Comparison of ENCODE assay signal across 23 cellular contexts in genomic region chr2:241841181-241842066, GRCh38. TPM values are rescaled to one million over a fixed set of nuclear protein-coding genes. Genes with fewer than 3 reads are reported as not detected.
A peak's percentile ranks its signal among the peaks of the same experiment; 100 is the strongest.
DNase-seq lines count a peak whose midpoint lies in the region; ATAC-seq, FAIRE-seq and TF ChIP-seq lines count a peak whose summit lies in the region.
"Had no signal": no experiment of that assay in that cellular context is flagged by ENCODE, and none has a peak within 500 bp of the region (broad histone marks: within the 10 kb centered on the region; RNA-seq: fewer than 3 reads in every experiment).

No MANE protein-coding gene starts in this region.

- no peak for FAIRE-seq in GM19239 (lab: Jason Lieb, UNC)

- intact Hi-C loops in activated CD4-positive, alpha-beta T cell treated with anti-CD3 and anti-CD28 coated beads for 36 hours (cut with DNase I, micrococcal nuclease), result loop anchor here in 1 of 2 experiments (5.0 kb wide), 2 partner anchors 79 to 399 kb away; no protein-coding TSS in a partner anchor
- intact Hi-C loops in heart right ventricle (cut with DNase I) (no loop called here), sigmoid colon (cut with DNase I) (no loop called here)

- H3K36me3 ChIP-seq in heart right ventricle (no peaks in the 10 kb centered on the region), sigmoid colon (no peaks in the 10 kb centered on the region)
- H3K36me3 ChIP-seq: adrenal gland, cardiac muscle cell, esophagus squamous epithelium, thoracic aorta had no signal

- WGBS in heart right ventricle, 2 donors, result 72 to 73% methylated on average over 28 of the region's 28 CpGs
- 79 to 88% methylated on average over 28 of the region's 28 CpGs for WGBS in sigmoid colon, 2 donors

- peaks cover 40% of the 10 kb centered on the region for H3K4me1 Mint-ChIP-seq in activated CD4-positive, alpha-beta T cell treated with anti-CD3 and anti-CD28 coated beads for 36 hours
- peaks cover 22% of the 10 kb centered on the region for H3K4me1 Mint-ChIP-seq in T-helper 17 cell

- H3K27ac ChIP-seq in heart right ventricle (peak overlapping the region in 8 of 10 donors; percentile 31 to 88 (median 74)), sigmoid colon (peak overlapping the region in 1 of 4 donors; percentile 8)
- H3K27ac ChIP-seq: cardiac muscle cell, HL-60, RWPE1, thoracic aorta had no signal

- peaks cover 5% of the 10 kb centered on the region for H3K27me3 Mint-ChIP-seq in activated CD4-positive, alpha-beta T cell treated with anti-CD3 and anti-CD28 coated beads for 36 hours
- H3K27me3 Mint-ChIP-seq in T-helper 17 cell, result no peaks in the 10 kb centered on the region

- H3K4me3 ChIP-seq in heart right ventricle (no peak overlapping the region), sigmoid colon (no peak overlapping the region)
- H3K4me3 ChIP-seq: adrenal gland, cardiac muscle cell, esophagus squamous epithelium, thoracic aorta had no signal

- TF ChIP-seq POLR2A in sigmoid colon (IDR thresholded peaks at IDR 0.05), result no peak

- H3K4me3 Mint-ChIP-seq in activated CD4-positive, alpha-beta T cell treated with anti-CD3 and anti-CD28 coated beads for 36 hours, result no peak overlapping the region
- peak overlapping the region; percentile 53 for H3K4me3 Mint-ChIP-seq in T-helper 17 cell

- no peak for TF ChIP-seq EP300 in sigmoid colon (IDR thresholded peaks at IDR 0.05)

- peak; percentile 7 for DNase-seq in activated CD4-positive, alpha-beta T cell treated with anti-CD3 and anti-CD28 coated beads for 36 hours
- no peak for DNase-seq in activated CD4-positive, alpha-beta T cell treated with anti-CD3 and anti-CD28 coated beads for 48 hours
- DNase-seq in T-helper 17 cell (no peak), heart right ventricle (peak in 1 of 2 donors; percentile 57), sigmoid colon (peak; percentile 58), GM20000 (ENCODE audit: low spot score) (no peak), ACHN (no peak), GM19239 (ENCODE audit: insufficient read length, low spot score) (no peak)
- DNase-seq: 8988T; activated CD4-positive, alpha-beta T cell treated with anti-CD3 and anti-CD28 coated beads, Interleukin-2, amount 50 U/mL, for 48 hours; DMS79; esophagus squamous epithelium; NCI-H2029; NCI-H446 treated with DMSO at 0.1 percent for 48 hours; stimulated activated CD4-positive, alpha-beta T cell treated with anti-CD3 and anti-CD28 coated beads, Interleukin-12 subunit alpha, Interleukin-12 subunit beta, amount 100 ng/mL, for 4 hours had no signal

- no peak overlapping the region for H3K27ac Mint-ChIP-seq in activated CD4-positive, alpha-beta T cell treated with anti-CD3 and anti-CD28 coated beads for 36 hours
- H3K27ac Mint-ChIP-seq in T-helper 17 cell, result peak overlapping the region; percentile 86
- H3K27ac Mint-ChIP-seq: progenitor cell of endocrine pancreas had no signal

- ATAC-seq in activated CD4-positive, alpha-beta T cell treated with anti-CD3 and anti-CD28 coated beads for 36 hours, result no peak
- ATAC-seq in T-helper 17 cell (no peak), heart right ventricle (peak in 5 of 8 donors; percentile 29 to 76 (median 48))
- ATAC-seq: HCT116; naive thymus-derived CD8-positive, alpha-beta T cell had no signal

- no peaks in the 10 kb centered on the region for H3K36me3 Mint-ChIP-seq in activated CD4-positive, alpha-beta T cell treated with anti-CD3 and anti-CD28 coated beads for 36 hours (ENCODE audit: low read depth)
- H3K36me3 Mint-ChIP-seq in T-helper 17 cell (ENCODE audit: low read depth), result no peaks in the 10 kb centered on the region
- H3K36me3 Mint-ChIP-seq: naive thymus-derived CD8-positive, alpha-beta T cell had no signal

- peaks cover 4 to 34% (median 23%) of the 10 kb centered on the region in 9 donors for H3K4me1 ChIP-seq in heart right ventricle
- peaks cover 0 to 9% (median 7%) of the 10 kb centered on the region in 4 donors for H3K4me1 ChIP-seq in sigmoid colon

- peaks cover 0 to 4% (median 0%) of the 10 kb centered on the region in 7 donors for H3K27me3 ChIP-seq in heart right ventricle
- no peaks in the 10 kb centered on the region for H3K27me3 ChIP-seq in sigmoid colon
- H3K27me3 ChIP-seq: adrenal gland had no signal

- CTCF ChIA-PET in activated CD4-positive, alpha-beta T cell treated with anti-CD3 and anti-CD28 coated beads for 36 hours (lab: Charles Lee), result interaction anchor here (0.7 to 1.0 kb wide), 3 partner anchors 27 to 107 kb away, joined by 3 read pairs; partner anchors contain the start of gene D2HGDH

- in situ Hi-C loops in ACHN (cut with HindIII; ENCODE audit: low pct_ligation_motif_present, low pct_unique_long_range_greater_than_20kb, low sequenced_read_pairs), result no loop called here

- H3K9me3 ChIP-seq in T-helper 17 cell (ENCODE audit: control insufficient read depth, low read length, poor library complexity, severe bottlenecking) (no peaks in the 10 kb centered on the region), heart right ventricle (no peaks in the 10 kb centered on the region), sigmoid colon (no peaks in the 10 kb centered on the region)
- H3K9me3 ChIP-seq: adrenal gland, esophagus squamous epithelium, thoracic aorta had no signal

- POLR2A ChIA-PET in activated CD4-positive, alpha-beta T cell treated with anti-CD3 and anti-CD28 coated beads for 36 hours (lab: Charles Lee), result no interaction called here

- H3K9me3 Mint-ChIP-seq in activated CD4-positive, alpha-beta T cell treated with anti-CD3 and anti-CD28 coated beads for 36 hours (ENCODE audit: low read depth), result no peaks in the 10 kb centered on the region
- H3K9me3 Mint-ChIP-seq: naive thymus-derived CD8-positive, alpha-beta T cell had no signal

- TF ChIP-seq CTCF in heart right ventricle (IDR thresholded peaks at IDR 0.05) (no peak), sigmoid colon (IDR thresholded peaks at IDR 0.05) (no peak), GM20000 (IDR thresholded peaks at IDR 0.05; ENCODE audit: extremely low read depth, missing control alignments) (no peak)

RNA-seq across cellular contexts. Expression of gene PDCD1, which starts 17.3 kb away (rescaled TPM):
- 10 to 100 TPM; 33.2 to 37.2 TPM for total RNA-seq in activated CD4-positive, alpha-beta T cell treated with anti-CD3 and anti-CD28 coated beads for 36 hours
- total RNA-seq in T-helper 17 cell (10 to 100 TPM in 1 of 2 donors, 1 to 10 TPM in 1; 8.1 to 10.4 TPM), heart right ventricle (10 to 100 TPM in 1 of 10 donors, 1 to 10 TPM in 9; 1.3 to 14.2 (median 2.8) TPM), sigmoid colon (under 1 TPM in 3 of 4 donors, not detected in 1; 0.14 to 0.99 (median 0.36) TPM)
- polyA plus RNA-seq in heart right ventricle (1 to 10 TPM; 6.4 to 7.1 TPM), sigmoid colon (1 to 10 TPM in 1 of 3 donors, not detected in 2; 3.2 TPM)
- total RNA-seq: cardiac muscle cell, progenitor cell of endocrine pancreas had no signal
- polyA plus RNA-seq: cardiac muscle cell had no signal

RNA-seq across cellular contexts. Expression of gene RTP5, which starts 28.1 kb away (rescaled TPM):
- total RNA-seq in activated CD4-positive, alpha-beta T cell treated with anti-CD3 and anti-CD28 coated beads for 36 hours, result under 1 TPM in 1 of 2 experiments, not detected in 1; 0.07 TPM
- total RNA-seq in T-helper 17 cell (under 1 TPM in 1 of 2 donors, not detected in 1; 0.12 TPM), heart right ventricle (not detected), sigmoid colon (under 1 TPM in 1 of 4 donors, not detected in 3; 0.16 TPM)
- polyA plus RNA-seq in heart right ventricle (under 1 TPM in 1 of 2 donors, not detected in 1; 0.15 TPM), sigmoid colon (under 1 TPM in 1 of 3 donors, not detected in 2; 0.19 TPM)
- total RNA-seq: cardiac muscle cell; naive thymus-derived CD8-positive, alpha-beta T cell; progenitor cell of endocrine pancreas had no signal
- polyA plus RNA-seq: cardiac muscle cell; naive thymus-derived CD8-positive, alpha-beta T cell had no signal

RNA-seq across cellular contexts. Expression of gene NEU4, which starts 32.4 kb away (rescaled TPM):
- total RNA-seq in activated CD4-positive, alpha-beta T cell treated with anti-CD3 and anti-CD28 coated beads for 36 hours, result under 1 TPM; 0.76 to 0.89 TPM
- total RNA-seq in T-helper 17 cell, result 1 to 10 TPM; 4.1 to 9.4 TPM
- 1 to 10 TPM in 1 of 10 donors, under 1 TPM in 7, not detected in 2; 0.07 to 1.2 (median 0.46) TPM for total RNA-seq in heart right ventricle
- polyA plus RNA-seq in heart right ventricle, result 1 to 10 TPM in 1 of 2 donors, under 1 TPM in 1; 0.22 to 1.0 TPM
- 1 to 10 TPM in 1 of 4 donors, under 1 TPM in 2, not detected in 1; 0.36 to 3.6 (median 0.49) TPM for total RNA-seq in sigmoid colon
- polyA plus RNA-seq in sigmoid colon, result 10 to 100 TPM; 16.3 to 66.1 (median 39.1) TPM
- total RNA-seq: esophagus squamous epithelium; naive thymus-derived CD8-positive, alpha-beta T cell had no signal
- polyA plus RNA-seq: naive thymus-derived CD8-positive, alpha-beta T cell had no signal

Comparison
In these comparisons a context has a peak if more than half of its experiments do, and no peak if none do; other contexts are left out.
1. DNase-seq: peak in activated CD4-positive, alpha-beta T cell treated with anti-CD3 and anti-CD28 coated beads for 36 hours (single experiment) and sigmoid colon (single experiment); none in activated CD4-positive, alpha-beta T cell treated with anti-CD3 and anti-CD28 coated beads for 48 hours (single experiment), T-helper 17 cell (0 of 3), GM20000 (single experiment), ACHN (single experiment) and GM19239 (single experiment).
2. ATAC-seq: peak in heart right ventricle (5 of 8); none in activated CD4-positive, alpha-beta T cell treated with anti-CD3 and anti-CD28 coated beads for 36 hours (single experiment) and T-helper 17 cell (single experiment).